In genomic region chr12:503111-503761, GRCh38 we compare ENCODE assay signal across 1 cellular context.
TF ChIP-seq lines count a peak whose summit lies in the region.

No MANE protein-coding gene starts in this region.

TF ChIP-seq in H1, 55 proteins besides CTCF, POLR2A, EP300 and RAD21:
- TF ChIP-seq MAX (IDR thresholded peaks at IDR 0.05) (no peak), TCF12 (IDR thresholded peaks at IDR 0.05; ENCODE audit: low read depth, low read length) (no peak), RFX5 (IDR thresholded peaks at IDR 0.05; ENCODE audit: borderline replicate concordance, low read depth, low read length) (no peak), POLR2AphosphoS5 (IDR thresholded peaks at IDR 0.05; ENCODE audit: low read depth, low read length) (no peak), CREB1 (IDR thresholded peaks at IDR 0.05) (no peak), KDM1A (IDR thresholded peaks at IDR 0.05; ENCODE audit: borderline replicate concordance, low read length) (no peak), EZH2 (IDR thresholded peaks at IDR 0.05; ENCODE audit: low read depth, low read length, severe bottlenecking) (no peak), SAP30 (IDR thresholded peaks at IDR 0.05; ENCODE audit: insufficient read depth, insufficient replicate concordance, low read length) (no peak), SIN3A (conservative IDR thresholded peaks at IDR 0.05 in 1 of 2, IDR thresholded peaks at IDR 0.05 in 1 of 2; ENCODE audit: low read depth in 1 of 2, low read length in 2 of 2) (no peak), SIRT6 (IDR thresholded peaks at IDR 0.05; ENCODE audit: low read length) (no peak), YY1 (IDR thresholded peaks at IDR 0.05; ENCODE audit: low read depth, low read length) (no peak), BRCA1 (IDR thresholded peaks at IDR 0.05; ENCODE audit: low read depth, low read length) (no peak), TEAD4 (IDR thresholded peaks at IDR 0.05; ENCODE audit: low read depth, low read length) (no peak), SUZ12 (IDR thresholded peaks at IDR 0.05; ENCODE audit: low read length) (no peak)
- TF ChIP-seq, protein P1, sequence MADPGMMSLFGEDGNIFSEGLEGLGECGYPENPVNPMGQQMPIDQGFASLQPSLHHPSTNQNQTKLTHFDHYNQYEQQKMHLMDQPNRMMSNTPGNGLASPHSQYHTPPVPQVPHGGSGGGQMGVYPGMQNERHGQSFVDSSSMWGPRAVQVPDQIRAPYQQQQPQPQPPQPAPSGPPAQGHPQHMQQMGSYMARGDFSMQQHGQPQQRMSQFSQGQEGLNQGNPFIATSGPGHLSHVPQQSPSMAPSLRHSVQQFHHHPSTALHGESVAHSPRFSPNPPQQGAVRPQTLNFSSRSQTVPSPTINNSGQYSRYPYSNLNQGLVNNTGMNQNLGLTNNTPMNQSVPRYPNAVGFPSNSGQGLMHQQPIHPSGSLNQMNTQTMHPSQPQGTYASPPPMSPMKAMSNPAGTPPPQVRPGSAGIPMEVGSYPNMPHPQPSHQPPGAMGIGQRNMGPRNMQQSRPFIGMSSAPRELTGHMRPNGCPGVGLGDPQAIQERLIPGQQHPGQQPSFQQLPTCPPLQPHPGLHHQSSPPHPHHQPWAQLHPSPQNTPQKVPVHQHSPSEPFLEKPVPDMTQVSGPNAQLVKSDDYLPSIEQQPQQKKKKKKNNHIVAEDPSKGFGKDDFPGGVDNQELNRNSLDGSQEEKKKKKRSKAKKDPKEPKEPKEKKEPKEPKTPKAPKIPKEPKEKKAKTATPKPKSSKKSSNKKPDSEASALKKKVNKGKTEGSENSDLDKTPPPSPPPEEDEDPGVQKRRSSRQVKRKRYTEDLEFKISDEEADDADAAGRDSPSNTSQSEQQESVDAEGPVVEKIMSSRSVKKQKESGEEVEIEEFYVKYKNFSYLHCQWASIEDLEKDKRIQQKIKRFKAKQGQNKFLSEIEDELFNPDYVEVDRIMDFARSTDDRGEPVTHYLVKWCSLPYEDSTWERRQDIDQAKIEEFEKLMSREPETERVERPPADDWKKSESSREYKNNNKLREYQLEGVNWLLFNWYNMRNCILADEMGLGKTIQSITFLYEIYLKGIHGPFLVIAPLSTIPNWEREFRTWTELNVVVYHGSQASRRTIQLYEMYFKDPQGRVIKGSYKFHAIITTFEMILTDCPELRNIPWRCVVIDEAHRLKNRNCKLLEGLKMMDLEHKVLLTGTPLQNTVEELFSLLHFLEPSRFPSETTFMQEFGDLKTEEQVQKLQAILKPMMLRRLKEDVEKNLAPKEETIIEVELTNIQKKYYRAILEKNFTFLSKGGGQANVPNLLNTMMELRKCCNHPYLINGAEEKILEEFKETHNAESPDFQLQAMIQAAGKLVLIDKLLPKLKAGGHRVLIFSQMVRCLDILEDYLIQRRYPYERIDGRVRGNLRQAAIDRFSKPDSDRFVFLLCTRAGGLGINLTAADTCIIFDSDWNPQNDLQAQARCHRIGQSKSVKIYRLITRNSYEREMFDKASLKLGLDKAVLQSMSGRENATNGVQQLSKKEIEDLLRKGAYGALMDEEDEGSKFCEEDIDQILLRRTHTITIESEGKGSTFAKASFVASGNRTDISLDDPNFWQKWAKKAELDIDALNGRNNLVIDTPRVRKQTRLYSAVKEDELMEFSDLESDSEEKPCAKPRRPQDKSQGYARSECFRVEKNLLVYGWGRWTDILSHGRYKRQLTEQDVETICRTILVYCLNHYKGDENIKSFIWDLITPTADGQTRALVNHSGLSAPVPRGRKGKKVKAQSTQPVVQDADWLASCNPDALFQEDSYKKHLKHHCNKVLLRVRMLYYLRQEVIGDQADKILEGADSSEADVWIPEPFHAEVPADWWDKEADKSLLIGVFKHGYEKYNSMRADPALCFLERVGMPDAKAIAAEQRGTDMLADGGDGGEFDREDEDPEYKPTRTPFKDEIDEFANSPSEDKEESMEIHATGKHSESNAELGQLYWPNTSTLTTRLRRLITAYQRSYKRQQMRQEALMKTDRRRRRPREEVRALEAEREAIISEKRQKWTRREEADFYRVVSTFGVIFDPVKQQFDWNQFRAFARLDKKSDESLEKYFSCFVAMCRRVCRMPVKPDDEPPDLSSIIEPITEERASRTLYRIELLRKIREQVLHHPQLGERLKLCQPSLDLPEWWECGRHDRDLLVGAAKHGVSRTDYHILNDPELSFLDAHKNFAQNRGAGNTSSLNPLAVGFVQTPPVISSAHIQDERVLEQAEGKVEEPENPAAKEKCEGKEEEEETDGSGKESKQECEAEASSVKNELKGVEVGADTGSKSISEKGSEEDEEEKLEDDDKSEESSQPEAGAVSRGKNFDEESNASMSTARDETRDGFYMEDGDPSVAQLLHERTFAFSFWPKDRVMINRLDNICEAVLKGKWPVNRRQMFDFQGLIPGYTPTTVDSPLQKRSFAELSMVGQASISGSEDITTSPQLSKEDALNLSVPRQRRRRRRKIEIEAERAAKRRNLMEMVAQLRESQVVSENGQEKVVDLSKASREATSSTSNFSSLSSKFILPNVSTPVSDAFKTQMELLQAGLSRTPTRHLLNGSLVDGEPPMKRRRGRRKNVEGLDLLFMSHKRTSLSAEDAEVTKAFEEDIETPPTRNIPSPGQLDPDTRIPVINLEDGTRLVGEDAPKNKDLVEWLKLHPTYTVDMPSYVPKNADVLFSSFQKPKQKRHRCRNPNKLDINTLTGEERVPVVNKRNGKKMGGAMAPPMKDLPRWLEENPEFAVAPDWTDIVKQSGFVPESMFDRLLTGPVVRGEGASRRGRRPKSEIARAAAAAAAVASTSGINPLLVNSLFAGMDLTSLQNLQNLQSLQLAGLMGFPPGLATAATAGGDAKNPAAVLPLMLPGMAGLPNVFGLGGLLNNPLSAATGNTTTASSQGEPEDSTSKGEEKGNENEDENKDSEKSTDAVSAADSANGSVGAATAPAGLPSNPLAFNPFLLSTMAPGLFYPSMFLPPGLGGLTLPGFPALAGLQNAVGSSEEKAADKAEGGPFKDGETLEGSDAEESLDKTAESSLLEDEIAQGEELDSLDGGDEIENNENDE (IDR thresholded peaks at IDR 0.05; ENCODE audit: insufficient replicate concordance, low read length), result no peak
